20 cellular contexts compared by ENCODE assay signal in the genomic region with DNA sequence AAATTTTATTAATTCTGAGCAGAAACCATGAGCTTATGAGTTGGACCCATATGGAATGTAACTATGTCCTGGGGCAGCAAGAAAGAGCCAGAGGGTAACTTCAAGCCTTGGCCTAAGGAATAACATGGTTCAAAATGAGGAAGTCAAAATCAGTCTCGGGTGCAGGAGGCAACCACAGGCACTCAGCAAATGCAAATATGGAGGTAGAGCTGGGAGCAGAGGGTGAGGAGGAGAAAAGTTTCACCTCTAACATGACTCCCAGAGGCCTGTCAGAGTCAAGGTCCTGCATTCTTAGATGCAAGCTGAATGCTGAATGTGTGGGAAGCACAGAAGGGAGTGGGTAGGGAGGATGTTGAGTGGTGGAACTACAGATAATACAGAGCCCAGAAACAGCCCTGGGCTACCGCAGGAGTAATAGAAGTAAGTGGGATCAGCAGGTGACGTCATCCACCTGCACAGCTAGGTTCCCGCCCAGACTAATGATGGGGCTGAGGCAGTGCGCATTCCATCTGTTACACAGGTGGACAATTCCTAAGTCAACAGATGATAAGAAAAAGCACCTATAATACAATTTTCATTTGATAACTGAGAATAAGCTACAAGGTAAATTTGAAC.
"Had no signal": no experiment of that assay in that cellular context is flagged by ENCODE, and none has a peak within 500 bp of the region (broad histone marks: within the 10 kb centered on the region; RNA-seq: fewer than 3 reads in every experiment).

No MANE protein-coding gene starts in this region.

- ATAC-seq: activated CD8-positive, alpha-beta T cell treated with anti-CD3 and anti-CD28 coated beads for 36 hours; natural killer cell; stimulated activated effector memory CD8-positive, alpha-beta T cell treated with anti-CD3 and anti-CD28 coated beads, Interleukin-12 subunit alpha, Interleukin-12 subunit beta, amount 100 ng/mL, for 72 hours had no signal

- H3K4me3 ChIP-seq: left ventricle myocardium inferior, uterus had no signal

- H3K36me3 ChIP-seq: left ventricle myocardium inferior, neutrophil, uterus had no signal

- H3K4me3 Mint-ChIP-seq: activated CD8-positive, alpha-beta T cell treated with anti-CD3 and anti-CD28 coated beads for 36 hours; activated naive CD4-positive, alpha-beta T cell treated with anti-CD3 and anti-CD28 coated beads, Interleukin-2, amount 50 U/mL, for 24 hours; memory B cell; natural killer cell; stimulated activated effector memory CD8-positive, alpha-beta T cell treated with anti-CD3 and anti-CD28 coated beads, Interleukin-12 subunit alpha, Interleukin-12 subunit beta, amount 100 ng/mL, for 72 hours had no signal

- H3K4me1 ChIP-seq: left ventricle myocardium inferior, uterus had no signal

- H3K27ac Mint-ChIP-seq: activated CD8-positive, alpha-beta T cell treated with anti-CD3 and anti-CD28 coated beads for 36 hours; activated naive CD4-positive, alpha-beta T cell treated with anti-CD3 and anti-CD28 coated beads, Interleukin-2, amount 50 U/mL, for 24 hours; memory B cell; natural killer cell; stimulated activated effector memory CD8-positive, alpha-beta T cell treated with anti-CD3 and anti-CD28 coated beads, Interleukin-12 subunit alpha, Interleukin-12 subunit beta, amount 100 ng/mL, for 72 hours had no signal

- H3K79me2 ChIP-seq: parathyroid adenoma had no signal

- H3K27me3 ChIP-seq: neutrophil, uterus had no signal

- H3K27ac ChIP-seq: left ventricle myocardium inferior, neutrophil, parathyroid adenoma, uterus, VCaP had no signal

- H3K36me3 Mint-ChIP-seq: activated naive CD4-positive, alpha-beta T cell treated with anti-CD3 and anti-CD28 coated beads, Interleukin-2, amount 50 U/mL, for 24 hours; memory B cell; natural killer cell; stimulated activated effector memory CD8-positive, alpha-beta T cell treated with anti-CD3 and anti-CD28 coated beads, Interleukin-12 subunit alpha, Interleukin-12 subunit beta, amount 100 ng/mL, for 72 hours had no signal

- H3K9ac ChIP-seq: parathyroid adenoma had no signal

- H3K4me1 Mint-ChIP-seq: activated naive CD4-positive, alpha-beta T cell treated with anti-CD3 and anti-CD28 coated beads, Interleukin-2, amount 50 U/mL, for 24 hours; memory B cell; natural killer cell; stimulated activated effector memory CD8-positive, alpha-beta T cell treated with anti-CD3 and anti-CD28 coated beads, Interleukin-12 subunit alpha, Interleukin-12 subunit beta, amount 100 ng/mL, for 72 hours had no signal

- H3K9me3 ChIP-seq: left ventricle myocardium inferior, neutrophil, uterus had no signal

- FAIRE-seq: kidney had no signal

- H3K27me3 Mint-ChIP-seq: memory B cell had no signal

- H2AFZ ChIP-seq: parathyroid adenoma had no signal

- DNase-seq: activated CD4-positive, alpha-beta T cell treated with anti-CD3 and anti-CD28 coated beads for 1 hour; activated CD8-positive, alpha-beta T cell treated with anti-CD3 and anti-CD28 coated beads for 36 hours; activated effector memory CD4-positive, alpha-beta T cell treated with anti-CD3 and anti-CD28 coated beads, Interleukin-2, amount 50 U/mL, for 16 hours; activated T-cell treated with anti-CD3 and anti-CD28 coated beads, Interleukin-2, amount 50 U/mL, for 48 hours; amniotic stem cell; caudate nucleus; cortex of kidney; effector CD8-positive, alpha-beta T cell; foreskin fibroblast; hypothalamus; kidney; left ventricle myocardium inferior; natural killer cell; uterus had no signal
